Comparison of ENCODE assay signal across 8 cellular contexts in the genomic region with DNA sequence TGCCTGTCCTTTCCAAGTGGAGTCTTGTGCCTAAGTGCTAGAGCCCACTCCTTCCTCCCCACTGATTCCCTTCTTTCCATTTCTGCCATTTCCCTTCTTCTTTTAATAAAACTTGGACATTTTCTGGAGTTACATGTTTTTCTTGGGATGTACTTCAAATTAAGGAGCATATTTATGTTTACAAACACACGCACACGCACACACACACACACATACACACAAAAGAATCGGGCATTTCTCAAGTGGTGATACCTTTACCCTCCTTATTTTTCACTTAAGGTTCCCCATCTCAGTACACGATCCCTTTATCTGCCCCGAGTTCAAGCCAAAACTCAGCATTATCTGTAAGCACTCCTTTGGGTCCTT.
A peak's percentile ranks its signal among the peaks of the same experiment; 100 is the strongest.
DNase-seq lines count a peak whose midpoint lies in the region; ATAC-seq and TF ChIP-seq lines count a peak whose summit lies in the region.

No MANE protein-coding gene starts in this region.

- TF ChIP-seq CTCF in left ventricle myocardium inferior (IDR thresholded peaks at IDR 0.05; ENCODE audit: borderline replicate concordance) (no peak), GM20000 (IDR thresholded peaks at IDR 0.05; ENCODE audit: extremely low read depth, missing control alignments) (no peak)

- H3K27ac ChIP-seq in left ventricle myocardium inferior (replicated peaks) = peak overlapping the region; percentile 93
- peak overlapping the region; percentile 99 for H3K27ac ChIP-seq in ectodermal cell (ENCODE audit: insufficient read depth, low read depth, low read length, poor library complexity, severe bottlenecking)
- peak overlapping the region; percentile 16 to 96 (median 91) for H3K27ac ChIP-seq in skin epidermis

- no peak overlapping the region for H3K27ac Mint-ChIP-seq in activated naive CD4-positive, alpha-beta T cell treated with anti-CD3 and anti-CD28 coated beads, Interleukin-2, amount 10 ng/mL, durations not matched to agents 7 days and 5 days

- H3K4me1 ChIP-seq in left ventricle myocardium inferior (peaks cover 43% of the 10 kb centered on the region), ectodermal cell (ENCODE audit: control insufficient read depth, insufficient read depth, low read length) (peaks cover 17% of the 10 kb centered on the region)

- H3K27me3 ChIP-seq in left ventricle myocardium inferior (ENCODE audit: low read depth) (no peaks in the 10 kb centered on the region), ectodermal cell (ENCODE audit: control insufficient read depth, insufficient read depth, low read length, poor library complexity, severe bottlenecking) (no peaks in the 10 kb centered on the region)

- H3K27me3 Mint-ChIP-seq in activated naive CD4-positive, alpha-beta T cell treated with anti-CD3 and anti-CD28 coated beads, Interleukin-2, amount 10 ng/mL, durations not matched to agents 7 days and 5 days = no peaks in the 10 kb centered on the region

- intact Hi-C loops in left ventricle myocardium inferior (cut with micrococcal nuclease) (no loop called here), Right ventricle myocardium inferior (cut with DNase I) (loop anchor here (1.0 kb wide), 1 partner anchor 18 kb away; no protein-coding TSS in a partner anchor)

- peaks cover 9% of the 10 kb centered on the region for H3K4me1 Mint-ChIP-seq in activated naive CD4-positive, alpha-beta T cell treated with anti-CD3 and anti-CD28 coated beads, Interleukin-2, amount 10 ng/mL, durations not matched to agents 7 days and 5 days

- ATAC-seq in Right ventricle myocardium inferior (no peak), HG03469 (IDR thresholded peaks at IDR 0.05; ENCODE audit: unreplicated experiment) (peak; percentile 4)

- WGBS in ectodermal cell, 2 experiments = 0 to 1% methylated on average over 5 of the region's 5 CpGs

- H3K9me3 Mint-ChIP-seq in activated naive CD4-positive, alpha-beta T cell treated with anti-CD3 and anti-CD28 coated beads, Interleukin-2, amount 10 ng/mL, durations not matched to agents 7 days and 5 days = no peaks in the 10 kb centered on the region

- CTCF ChIA-PET in activated naive CD4-positive, alpha-beta T cell treated with anti-CD3 and anti-CD28 coated beads, Interleukin-2, amount 10 ng/mL, durations not matched to agents 7 days and 5 days (lab: Charles Lee) = interaction anchor here (0.8 to 4.0 kb wide), 6 partner anchors 10 to 150 kb away, joined by 3 to 27 read pairs (median 12); no protein-coding TSS in a partner anchor

- H3K9me3 ChIP-seq in left ventricle myocardium inferior (replicated peaks) (no peaks in the 10 kb centered on the region), ectodermal cell (ENCODE audit: control insufficient read depth, low read length) (no peaks in the 10 kb centered on the region)

- no peak overlapping the region for H3K4me3 Mint-ChIP-seq in activated naive CD4-positive, alpha-beta T cell treated with anti-CD3 and anti-CD28 coated beads, Interleukin-2, amount 10 ng/mL, durations not matched to agents 7 days and 5 days

- H3K36me3 Mint-ChIP-seq in activated naive CD4-positive, alpha-beta T cell treated with anti-CD3 and anti-CD28 coated beads, Interleukin-2, amount 10 ng/mL, durations not matched to agents 7 days and 5 days = peaks cover 7% of the 10 kb centered on the region

- no peak for DNase-seq in left ventricle myocardium inferior
- no peak for DNase-seq in Right ventricle myocardium inferior (ENCODE audit: missing footprints)
- DNase-seq in GM20000 (ENCODE audit: low spot score) = no peak
- DNase-seq in activated CD8-positive, alpha-beta memory T cell treated with anti-CD3 and anti-CD28 coated beads for 24 hours = no peak
- DNase-seq in activated naive CD4-positive, alpha-beta T cell treated with anti-CD3 and anti-CD28 coated beads, Interleukin-2, amount 10 ng/mL, durations not matched to agents 7 days and 5 days = no peak

- H3K4me3 ChIP-seq in left ventricle myocardium inferior (peak overlapping the region; percentile 67), ectodermal cell (ENCODE audit: insufficient read depth, low read depth, low read length) (peak overlapping the region; percentile 41), skin epidermis (peak overlapping the region; percentile 12 to 44 (median 27))

- H3K36me3 ChIP-seq in left ventricle myocardium inferior = no peaks in the 10 kb centered on the region
- no peaks in the 10 kb centered on the region for H3K36me3 ChIP-seq in ectodermal cell (ENCODE audit: control insufficient read depth, insufficient read depth, low read length)
